ENCODE assay signal across 25 cellular contexts in genomic region chr2:239215136-239215925, GRCh38.
A peak's percentile ranks its signal among the peaks of the same experiment; 100 is the strongest.
DNase-seq lines count a peak whose midpoint lies in the region; ATAC-seq, FAIRE-seq and TF ChIP-seq lines count a peak whose summit lies in the region.
"Had no signal": no experiment of that assay in that cellular context is flagged by ENCODE, and none has a peak within 500 bp of the region (broad histone marks: within the 10 kb centered on the region; RNA-seq: fewer than 3 reads in every experiment).

No MANE protein-coding gene starts in this region.

- no peaks in the 10 kb centered on the region for H3K23me2 ChIP-seq in H1 (ENCODE audit: low read depth, low read length)

- no peak overlapping the region for H3K4me3 ChIP-seq in Caco-2 (ENCODE audit: low read depth, low read length)
- H3K4me3 ChIP-seq in H1 (ENCODE audit: extremely low read depth in 1 of 4, insufficient read depth in 2 of 4, low read depth in 3 of 4, low read length in 4 of 4) = no peak overlapping the region
- H3K4me3 ChIP-seq: heart right ventricle, pancreas, right lobe of liver had no signal

- peaks cover 19% of the 10 kb centered on the region for H3K79me1 ChIP-seq in H1 (ENCODE audit: low read depth, low read length)

- no peak for FAIRE-seq in H1 (lab: Jason Lieb, UNC)
- FAIRE-seq: A204.1, pancreas had no signal

- H3K18ac ChIP-seq in H1 (ENCODE audit: extremely low read depth, low read length) = no peak overlapping the region

- intact Hi-C loops in Caco-2 (cut with micrococcal nuclease; ENCODE audit: unreplicated experiment) = no loop called here
- intact Hi-C loops in posterior vena cava (cut with DNase I) = no loop called here

- peak overlapping the region; percentile 50 for H3K27ac Mint-ChIP-seq in Caco-2 (ENCODE audit: unreplicated experiment)

- TF ChIP-seq CTCF in Caco-2 (IDR thresholded peaks at IDR 0.05; ENCODE audit: insufficient read depth in 1 of 2, low read depth in 1 of 2, low read length in 1 of 2, severe bottlenecking in 1 of 2, unreplicated experiment in 1 of 2) (no peak), H1 (IDR thresholded peaks at IDR 0.05; ENCODE audit: control extremely low read depth in 1 of 3, insufficient read depth in 1 of 3, low read depth in 1 of 3, low read length in 3 of 3) (no peak)

- H3K4me3 Mint-ChIP-seq in Caco-2 (ENCODE audit: unreplicated experiment) = no peak overlapping the region
- H3K4me3 Mint-ChIP-seq: natural killer cell had no signal

- H3K36me3 Mint-ChIP-seq in Caco-2 (ENCODE audit: insufficient read depth, unreplicated experiment) = no peaks in the 10 kb centered on the region
- H3K36me3 Mint-ChIP-seq: natural killer cell had no signal

- no peaks in the 10 kb centered on the region for H3K9me3 Mint-ChIP-seq in Caco-2 (ENCODE audit: unreplicated experiment)
- H3K9me3 Mint-ChIP-seq: activated naive CD8-positive, alpha-beta T cell treated with anti-CD3 and anti-CD28 coated beads, Interleukin-2, amount 10 ng/mL, durations not matched to agents 7 days and 5 days; activated T-cell treated with anti-CD3 and anti-CD28 coated beads, Interleukin-2, amount 50 U/mL, for 72 hours; natural killer cell had no signal

- H4K20me1 ChIP-seq in H1 (replicated peaks in 1 of 2; ENCODE audit: control insufficient read depth in 1 of 2, insufficient read depth in 2 of 2, low read length in 2 of 2) = peaks cover 18% of the 10 kb centered on the region in 2 experiments

- H3K27me3 Mint-ChIP-seq in Caco-2 (ENCODE audit: insufficient read depth, unreplicated experiment) = no peaks in the 10 kb centered on the region
- H3K27me3 Mint-ChIP-seq: activated naive CD8-positive, alpha-beta T cell treated with anti-CD3 and anti-CD28 coated beads, Interleukin-2, amount 10 ng/mL, durations not matched to agents 7 days and 5 days had no signal

- peak; percentile 9 for DNase-seq in activated T-cell treated with anti-CD3 and anti-CD28 coated beads, Interleukin-2, amount 50 U/mL, for 1 hour
- DNase-seq in activated T-cell treated with anti-CD3 and anti-CD28 coated beads, Interleukin-2, amount 50 U/mL, for 48 hours = no peak
- DNase-seq in Caco-2 (no peak), H1 (ENCODE audit: low read depth in 1 of 2, low spot score in 2 of 2) (no peak), posterior vena cava (ENCODE audit: low spot score) (peak; percentile 67), glomerular visceral epithelial cell (ENCODE audit: extremely low spot score) (no peak), NCI-H1417 (lab: John Stamatoyannopoulos, UW) (no peak)
- DNase-seq: activated CD4-positive, alpha-beta T cell treated with anti-CD3 and anti-CD28 coated beads for 4 hours; activated naive CD8-positive, alpha-beta T cell treated with anti-CD3 and anti-CD28 coated beads, Interleukin-2, amount 10 ng/mL, durations not matched to agents 7 days and 5 days; activated T-cell treated with anti-CD3 and anti-CD28 coated beads, Interleukin-2, amount 50 U/mL, for 72 hours; AML-193; COR-L47; DMS79; GOT3; heart right ventricle; midbrain; natural killer cell; NCI-H146; NCI-H524 treated with DMSO at 0.1 percent for 48 hours; pancreas; right lobe of liver; stimulated activated CD4-positive, alpha-beta T cell treated with anti-CD3 and anti-CD28 coated beads, Interleukin-15, amount 100 ng/mL, for 24 hours had no signal

- TF ChIP-seq RAD21 in H1 (IDR thresholded peaks at IDR 0.05 in 1 of 2, conservative IDR thresholded peaks at IDR 0.05 in 1 of 2; ENCODE audit: low read depth in 2 of 2, low read length in 2 of 2) = no peak

- no peaks in the 10 kb centered on the region for H3K36me3 ChIP-seq in Caco-2 (ENCODE audit: control insufficient read depth, insufficient read depth, low read length)
- no peaks in the 10 kb centered on the region for H3K36me3 ChIP-seq in H1 (ENCODE audit: control insufficient read depth in 2 of 4, insufficient read depth in 4 of 4, low read length in 3 of 4)
- H3K36me3 ChIP-seq: heart right ventricle, pancreas, right lobe of liver had no signal

- BruUV-seq in Caco-2 (replicated peaks; lab: Mats Ljungman, UMichigan) = no TSS peak

- TF ChIP-seq POLR2A in H1 (IDR thresholded peaks at IDR 0.05; ENCODE audit: control extremely low read depth in 1 of 2, low read depth in 2 of 2, low read length in 2 of 2) = no peak

- no peak overlapping the region for H2BK12ac ChIP-seq in H1 (ENCODE audit: low read depth, low read length)

- no peak overlapping the region for H3K4ac ChIP-seq in H1 (replicated peaks; ENCODE audit: insufficient read length, low read depth, low read length)

- no peak overlapping the region for H3K9ac ChIP-seq in H1 (replicated peaks in 1 of 4; ENCODE audit: extremely low read depth in 1 of 4, low read depth in 3 of 4, low read length in 3 of 4)
- H3K9ac ChIP-seq: KMS-11 had no signal

- H3K79me2 ChIP-seq in H1 (ENCODE audit: control insufficient read depth in 1 of 2, insufficient read depth in 2 of 2, low read length in 2 of 2) = peaks cover 0 to 73% of the 10 kb centered on the region in 2 experiments; a peak in 3 of 4 replicates

- H4K5ac ChIP-seq in H1 (ENCODE audit: insufficient read length, low read depth, low read length) = no peak overlapping the region

- H2BK20ac ChIP-seq in H1 (ENCODE audit: low read length) = no peak overlapping the region

- no peak overlapping the region for H3K56ac ChIP-seq in H1 (replicated peaks; ENCODE audit: insufficient read length, low read depth, low read length)

- H3K4me1 ChIP-seq in Caco-2 (no peaks in the 10 kb centered on the region), H1 (replicated peaks in 1 of 4; ENCODE audit: control insufficient read depth in 3 of 4, insufficient read depth in 4 of 4, low read length in 3 of 4) (peaks cover 0 to 12% (median 4%) of the 10 kb centered on the region in 4 experiments; a peak in 4 of 7 replicates)
- H3K4me1 ChIP-seq: pancreas, right lobe of liver had no signal

- H2AK5ac ChIP-seq in H1 (ENCODE audit: low read depth, low read length) = no peak overlapping the region

- POLR2A ChIA-PET in Caco-2 (lab: Charles Lee) = no interaction called here
- POLR2A ChIA-PET in H1 (lab: Charles Lee; ENCODE audit: partially characterized antibody) = no interaction called here

- TF ChIP-seq EP300 in H1 (IDR thresholded peaks at IDR 0.05; ENCODE audit: borderline replicate concordance in 1 of 2, low read depth in 2 of 2, low read length in 2 of 2) = no peak

- no peaks in the 10 kb centered on the region for H3K4me1 Mint-ChIP-seq in Caco-2 (ENCODE audit: low read depth, unreplicated experiment)

- no peak overlapping the region; the same call in 1 of the 2 replicates for H3K27ac ChIP-seq in H1 (ENCODE audit: low read depth, low read length)
- H3K27ac ChIP-seq: heart right ventricle, KMS-11, pancreas, right lobe of liver had no signal

- no peak overlapping the region for H2BK15ac ChIP-seq in H1 (ENCODE audit: low read length)

- ATAC-seq in HG02938 (IDR thresholded peaks at IDR 0.05; ENCODE audit: unreplicated experiment) = no peak
- ATAC-seq: natural killer cell, pancreas had no signal

- CTCF ChIA-PET in Caco-2 (lab: Charles Lee) (no interaction called here), H1 (lab: Charles Lee; ENCODE audit: partially characterized antibody) (interaction anchor here (1.8 to 1.9 kb wide), 3 partner anchors 13 to 71 kb away, joined by 6 to 8 read pairs (median 6); no protein-coding TSS in a partner anchor)

- H4K91ac ChIP-seq in H1 (replicated peaks; ENCODE audit: insufficient read length, low read length) = no peak overlapping the region

- H3K23ac ChIP-seq in H1 (ENCODE audit: insufficient read length) = no peak overlapping the region

- WGBS in H1 (ENCODE audit: extremely low coverage in 1 of 2, insufficient coverage in 1 of 2, insufficient read length in 1 of 2, insufficient replicate concordance in 2 of 2, low coverage in 1 of 2, low lambda C conversion rate in 2 of 2, missing lambda C conversion rate in 1 of 2), 2 experiments = 92% methylated on average over 23 of the region's 23 CpGs; no CpG with 5 or more reads in 1 of the 2 experiments

- H3K27me3 ChIP-seq in Caco-2 (replicated peaks; ENCODE audit: control insufficient read depth, insufficient read depth, low read length) (no peaks in the 10 kb centered on the region), H1 (replicated peaks in 1 of 4; ENCODE audit: control insufficient read depth in 3 of 4, extremely low read depth in 1 of 4, insufficient read depth in 3 of 4, low read length in 3 of 4) (no peaks in the 10 kb centered on the region)
- H3K27me3 ChIP-seq: heart right ventricle, pancreas, right lobe of liver had no signal

- H2BK5ac ChIP-seq in H1 (ENCODE audit: low read depth, low read length) = no peak overlapping the region

- H2AFZ ChIP-seq in H1 (ENCODE audit: low read length) = no peak overlapping the region

- no peaks in the 10 kb centered on the region for H3K9me3 ChIP-seq in Caco-2
- H3K9me3 ChIP-seq in H1 (ENCODE audit: insufficient read depth in 2 of 2, low read depth in 1 of 2, low read length in 1 of 2) = no peaks in the 10 kb centered on the region
- H3K9me3 ChIP-seq: heart right ventricle, pancreas, right lobe of liver had no signal

- H2BK120ac ChIP-seq in H1 (replicated peaks; ENCODE audit: low read depth, low read length) = no peak overlapping the region

- no peak overlapping the region for H3K14ac ChIP-seq in H1 (ENCODE audit: insufficient read length)

- no peak overlapping the region for H3K4me2 ChIP-seq in H1 (ENCODE audit: insufficient read depth in 1 of 2, low read depth in 2 of 2, low read length in 2 of 2)
- H3K4me2 ChIP-seq: KMS-11 had no signal

- H4K8ac ChIP-seq in H1 (ENCODE audit: extremely low read depth, insufficient read depth, low read length) = 0 out of 2 replicates have a peak overlapping the region, but pooled peaks have one; percentile 15

TF ChIP-seq in H1, 55 proteins besides CTCF, POLR2A, EP300 and RAD21:
- TF ChIP-seq PHF8 (conservative IDR thresholded peaks at IDR 0.05; ENCODE audit: low read depth, low read length) (no peak), TEAD4 (IDR thresholded peaks at IDR 0.05; ENCODE audit: low read depth, low read length) (no peak)

Comparison
In these comparisons a context has a peak if more than half of its experiments do, and no peak if none do; other contexts are left out.
1. DNase-seq: peak in activated T-cell treated with anti-CD3 and anti-CD28 coated beads, Interleukin-2, amount 50 U/mL, for 1 hour (single experiment) and posterior vena cava (single experiment); none in activated T-cell treated with anti-CD3 and anti-CD28 coated beads, Interleukin-2, amount 50 U/mL, for 48 hours (0 of 2), Caco-2 (0 of 2), H1 (0 of 2), glomerular visceral epithelial cell (single experiment) and NCI-H1417 (0 of 3).